ENCODE assay signal across 21 cellular contexts in the genomic region with DNA sequence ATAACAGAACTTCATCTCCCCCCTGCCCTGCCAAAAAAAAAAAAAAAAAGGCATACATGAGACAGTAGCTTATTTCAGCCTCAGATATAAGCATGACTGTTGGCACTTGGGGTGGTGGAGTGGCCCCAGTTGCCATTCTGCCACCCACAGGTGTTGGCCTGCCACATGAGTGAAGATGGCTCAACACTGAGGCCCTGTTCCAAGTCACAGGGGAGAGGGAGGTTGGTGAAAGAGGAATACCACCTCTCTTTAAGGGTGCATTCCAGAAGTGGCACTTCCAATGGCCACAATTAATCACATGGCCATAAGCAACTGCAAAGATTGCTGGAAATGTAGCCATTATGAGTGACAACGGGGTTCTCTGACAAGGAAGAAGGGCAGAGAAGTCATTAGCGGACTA.
A peak's percentile ranks its signal among the peaks of the same experiment; 100 is the strongest.
DNase-seq lines count a peak whose midpoint lies in the region; ATAC-seq and TF ChIP-seq lines count a peak whose summit lies in the region.
"Had no signal": no experiment of that assay in that cellular context is flagged by ENCODE, and none has a peak within 500 bp of the region (broad histone marks: within the 10 kb centered on the region; RNA-seq: fewer than 3 reads in every experiment).

No MANE protein-coding gene starts in this region.

- peak overlapping the region; percentile 91 for H3K27ac Mint-ChIP-seq in activated naive CD8-positive, alpha-beta T cell treated with anti-CD3 and anti-CD28 coated beads for 36 hours

- peak; percentile 15 to 22 for ATAC-seq in activated CD4-positive, CD25-positive, alpha-beta regulatory T cell treated with anti-CD3 and anti-CD28 coated beads, Interleukin-2, amount 50 U/mL, for 24 hours
- ATAC-seq in SK-N-SH treated with all-trans-retinoic acid at 6 μM for 48 hours (no peak), GM18511 (IDR thresholded peaks at IDR 0.05; ENCODE audit: unreplicated experiment) (no peak)
- ATAC-seq: HCT116, heart right ventricle had no signal

- no peak for TF ChIP-seq CTCF in brain microvascular endothelial cell (IDR thresholded peaks at IDR 0.05; ENCODE audit: low read depth, low read length, missing control alignments)

- no peak for DNase-seq in activated CD4-positive, CD25-positive, alpha-beta regulatory T cell (lab: John Stamatoyannopoulos, UW)
- peak; percentile 7 to 22 for DNase-seq in activated CD4-positive, alpha-beta T cell treated with anti-CD3 and anti-CD28 coated beads for 4 hours
- DNase-seq in activated naive CD8-positive, alpha-beta T cell treated with anti-CD3 and anti-CD28 coated beads for 36 hours: peak; percentile 10
- DNase-seq in stimulated activated CD4-positive, alpha-beta T cell treated with anti-CD3 and anti-CD28 coated beads, TNF-alpha, amount 100 ng/mL, for 48 hours (ENCODE audit: low read depth in 3 of 3): peak in 2 of 3 donors; percentile 4 to 27
- DNase-seq in brain microvascular endothelial cell: no peak
- DNase-seq: C1 segment of cervical spinal cord, caudate nucleus, heart right ventricle, islet precursor cell, mesenchymal stem cell, NCI-H1436, SIG-M5 had no signal

- in situ Hi-C loops in brain microvascular endothelial cell (cut with HindIII; ENCODE audit: low pct_ligation_motif_present, low sequenced_read_pairs): no loop called here

- H3K9me3 Mint-ChIP-seq in activated naive CD8-positive, alpha-beta T cell treated with anti-CD3 and anti-CD28 coated beads for 36 hours: no peaks in the 10 kb centered on the region
- H3K9me3 Mint-ChIP-seq: natural killer cell treated with Interleukin-12 subunit alpha and Interleukin-12 subunit beta and Interleukin-15 and Interleukin-18, amount 100 ng/mL, for 72 hours had no signal

- H3K4me3 ChIP-seq in brain microvascular endothelial cell (ENCODE audit: low read depth, low read length): no peak overlapping the region
- H3K4me3 ChIP-seq: heart right ventricle, prostate gland, smooth muscle cell, tibial nerve had no signal

- no peak overlapping the region for H3K27ac ChIP-seq in brain microvascular endothelial cell
- H3K27ac ChIP-seq: 22Rv1, heart right ventricle, prostate gland, tibial nerve had no signal

- peak overlapping the region; percentile 29 for H3K4me3 Mint-ChIP-seq in activated naive CD8-positive, alpha-beta T cell treated with anti-CD3 and anti-CD28 coated beads for 36 hours
- H3K4me3 Mint-ChIP-seq: natural killer cell treated with Interleukin-12 subunit alpha and Interleukin-12 subunit beta and Interleukin-15 and Interleukin-18, amount 100 ng/mL, for 72 hours had no signal

- no peaks in the 10 kb centered on the region for H3K36me3 Mint-ChIP-seq in activated naive CD8-positive, alpha-beta T cell treated with anti-CD3 and anti-CD28 coated beads for 36 hours
- H3K36me3 Mint-ChIP-seq: natural killer cell treated with Interleukin-12 subunit alpha and Interleukin-12 subunit beta and Interleukin-15 and Interleukin-18, amount 100 ng/mL, for 72 hours had no signal

- H3K36me3 ChIP-seq in brain microvascular endothelial cell (replicated peaks): no peaks in the 10 kb centered on the region
- H3K36me3 ChIP-seq: heart right ventricle, prostate gland, tibial nerve had no signal

- H3K27me3 ChIP-seq in brain microvascular endothelial cell (replicated peaks): no peaks in the 10 kb centered on the region
- H3K27me3 ChIP-seq: heart right ventricle, tibial nerve had no signal

- no peaks in the 10 kb centered on the region for H3K27me3 Mint-ChIP-seq in activated naive CD8-positive, alpha-beta T cell treated with anti-CD3 and anti-CD28 coated beads for 36 hours
- H3K27me3 Mint-ChIP-seq: natural killer cell treated with Interleukin-12 subunit alpha and Interleukin-12 subunit beta and Interleukin-15 and Interleukin-18, amount 100 ng/mL, for 72 hours had no signal

- H3K4me1 Mint-ChIP-seq in activated naive CD8-positive, alpha-beta T cell treated with anti-CD3 and anti-CD28 coated beads for 36 hours: peaks cover 14% of the 10 kb centered on the region

TF ChIP-seq in SK-N-SH treated with all-trans-retinoic acid at 6 μM for 48 hours, 23 proteins besides CTCF, POLR2A, EP300 and RAD21:
- TF ChIP-seq ZFP30 (CRISPR knock-in tag; IDR thresholded peaks at IDR 0.05): no peak
- TF ChIP-seq CSDC2 (CRISPR knock-in tag; IDR thresholded peaks at IDR 0.05): no peak
- TF ChIP-seq, protein P1, sequence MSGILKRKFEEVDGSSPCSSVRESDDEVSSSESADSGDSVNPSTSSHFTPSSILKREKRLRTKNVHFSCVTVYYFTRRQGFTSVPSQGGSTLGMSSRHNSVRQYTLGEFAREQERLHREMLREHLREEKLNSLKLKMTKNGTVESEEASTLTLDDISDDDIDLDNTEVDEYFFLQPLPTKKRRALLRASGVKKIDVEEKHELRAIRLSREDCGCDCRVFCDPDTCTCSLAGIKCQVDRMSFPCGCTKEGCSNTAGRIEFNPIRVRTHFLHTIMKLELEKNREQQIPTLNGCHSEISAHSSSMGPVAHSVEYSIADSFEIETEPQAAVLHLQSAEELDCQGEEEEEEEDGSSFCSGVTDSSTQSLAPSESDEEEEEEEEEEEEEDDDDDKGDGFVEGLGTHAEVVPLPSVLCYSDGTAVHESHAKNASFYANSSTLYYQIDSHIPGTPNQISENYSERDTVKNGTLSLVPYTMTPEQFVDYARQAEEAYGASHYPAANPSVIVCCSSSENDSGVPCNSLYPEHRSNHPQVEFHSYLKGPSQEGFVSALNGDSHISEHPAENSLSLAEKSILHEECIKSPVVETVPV (CRISPR knock-in tag; IDR thresholded peaks at IDR 0.05): no peak
- no peak for TF ChIP-seq PPARA (CRISPR knock-in tag; IDR thresholded peaks at IDR 0.05; ENCODE audit: borderline replicate concordance)
- TF ChIP-seq ZNF70 (CRISPR knock-in tag; IDR thresholded peaks at IDR 0.05): no peak
- TF ChIP-seq, protein P2, sequence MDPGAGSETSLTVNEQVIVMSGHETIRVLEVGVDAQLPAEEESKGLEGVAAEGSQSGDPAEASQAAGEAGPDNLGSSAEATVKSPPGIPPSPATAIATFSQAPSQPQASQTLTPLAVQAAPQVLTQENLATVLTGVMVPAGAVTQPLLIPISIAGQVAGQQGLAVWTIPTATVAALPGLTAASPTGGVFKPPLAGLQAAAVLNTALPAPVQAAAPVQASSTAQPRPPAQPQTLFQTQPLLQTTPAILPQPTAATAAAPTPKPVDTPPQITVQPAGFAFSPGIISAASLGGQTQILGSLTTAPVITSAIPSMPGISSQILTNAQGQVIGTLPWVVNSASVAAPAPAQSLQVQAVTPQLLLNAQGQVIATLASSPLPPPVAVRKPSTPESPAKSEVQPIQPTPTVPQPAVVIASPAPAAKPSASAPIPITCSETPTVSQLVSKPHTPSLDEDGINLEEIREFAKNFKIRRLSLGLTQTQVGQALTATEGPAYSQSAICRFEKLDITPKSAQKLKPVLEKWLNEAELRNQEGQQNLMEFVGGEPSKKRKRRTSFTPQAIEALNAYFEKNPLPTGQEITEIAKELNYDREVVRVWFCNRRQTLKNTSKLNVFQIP (CRISPR knock-in tag; IDR thresholded peaks at IDR 0.05; ENCODE audit: borderline replicate concordance, low read depth): no peak
- no peak for TF ChIP-seq TCF4 (CRISPR knock-in tag; IDR thresholded peaks at IDR 0.05; ENCODE audit: borderline replicate concordance)
- TF ChIP-seq, protein P3, sequence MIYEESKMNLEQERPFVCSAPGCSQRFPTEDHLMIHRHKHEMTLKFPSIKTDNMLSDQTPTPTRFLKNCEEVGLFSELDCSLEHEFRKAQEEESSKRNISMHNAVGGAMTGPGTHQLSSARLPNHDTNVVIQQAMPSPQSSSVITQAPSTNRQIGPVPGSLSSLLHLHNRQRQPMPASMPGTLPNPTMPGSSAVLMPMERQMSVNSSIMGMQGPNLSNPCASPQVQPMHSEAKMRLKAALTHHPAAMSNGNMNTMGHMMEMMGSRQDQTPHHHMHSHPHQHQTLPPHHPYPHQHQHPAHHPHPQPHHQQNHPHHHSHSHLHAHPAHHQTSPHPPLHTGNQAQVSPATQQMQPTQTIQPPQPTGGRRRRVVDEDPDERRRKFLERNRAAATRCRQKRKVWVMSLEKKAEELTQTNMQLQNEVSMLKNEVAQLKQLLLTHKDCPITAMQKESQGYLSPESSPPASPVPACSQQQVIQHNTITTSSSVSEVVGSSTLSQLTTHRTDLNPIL (CRISPR knock-in tag; IDR thresholded peaks at IDR 0.05; ENCODE audit: low read depth): no peak
- no peak for TF ChIP-seq ISL1 (CRISPR knock-in tag; IDR thresholded peaks at IDR 0.05)
- TF ChIP-seq GLIS3 (CRISPR knock-in tag; IDR thresholded peaks at IDR 0.05): no peak
- no peak for TF ChIP-seq ESRRG (CRISPR knock-in tag; IDR thresholded peaks at IDR 0.05)
- TF ChIP-seq, protein P4, sequence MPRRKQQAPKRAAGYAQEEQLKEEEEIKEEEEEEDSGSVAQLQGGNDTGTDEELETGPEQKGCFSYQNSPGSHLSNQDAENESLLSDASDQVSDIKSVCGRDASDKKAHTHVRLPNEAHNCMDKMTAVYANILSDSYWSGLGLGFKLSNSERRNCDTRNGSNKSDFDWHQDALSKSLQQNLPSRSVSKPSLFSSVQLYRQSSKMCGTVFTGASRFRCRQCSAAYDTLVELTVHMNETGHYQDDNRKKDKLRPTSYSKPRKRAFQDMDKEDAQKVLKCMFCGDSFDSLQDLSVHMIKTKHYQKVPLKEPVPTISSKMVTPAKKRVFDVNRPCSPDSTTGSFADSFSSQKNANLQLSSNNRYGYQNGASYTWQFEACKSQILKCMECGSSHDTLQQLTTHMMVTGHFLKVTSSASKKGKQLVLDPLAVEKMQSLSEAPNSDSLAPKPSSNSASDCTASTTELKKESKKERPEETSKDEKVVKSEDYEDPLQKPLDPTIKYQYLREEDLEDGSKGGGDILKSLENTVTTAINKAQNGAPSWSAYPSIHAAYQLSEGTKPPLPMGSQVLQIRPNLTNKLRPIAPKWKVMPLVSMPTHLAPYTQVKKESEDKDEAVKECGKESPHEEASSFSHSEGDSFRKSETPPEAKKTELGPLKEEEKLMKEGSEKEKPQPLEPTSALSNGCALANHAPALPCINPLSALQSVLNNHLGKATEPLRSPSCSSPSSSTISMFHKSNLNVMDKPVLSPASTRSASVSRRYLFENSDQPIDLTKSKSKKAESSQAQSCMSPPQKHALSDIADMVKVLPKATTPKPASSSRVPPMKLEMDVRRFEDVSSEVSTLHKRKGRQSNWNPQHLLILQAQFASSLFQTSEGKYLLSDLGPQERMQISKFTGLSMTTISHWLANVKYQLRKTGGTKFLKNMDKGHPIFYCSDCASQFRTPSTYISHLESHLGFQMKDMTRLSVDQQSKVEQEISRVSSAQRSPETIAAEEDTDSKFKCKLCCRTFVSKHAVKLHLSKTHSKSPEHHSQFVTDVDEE (CRISPR knock-in tag; IDR thresholded peaks at IDR 0.05): no peak
- no peak for TF ChIP-seq RARB (CRISPR knock-in tag; IDR thresholded peaks at IDR 0.05)
- TF ChIP-seq OSR1 (CRISPR knock-in tag; IDR thresholded peaks at IDR 0.05): no peak

Comparison
In these comparisons a context has a peak if more than half of its experiments do, and no peak if none do; other contexts are left out.
1. ATAC-seq: peak in activated CD4-positive, CD25-positive, alpha-beta regulatory T cell treated with anti-CD3 and anti-CD28 coated beads, Interleukin-2, amount 50 U/mL, for 24 hours (2 of 2); none in SK-N-SH treated with all-trans-retinoic acid at 6 μM for 48 hours (single experiment) and GM18511 (single experiment).
2. DNase-seq: peak in activated CD4-positive, alpha-beta T cell treated with anti-CD3 and anti-CD28 coated beads for 4 hours (2 of 2), activated naive CD8-positive, alpha-beta T cell treated with anti-CD3 and anti-CD28 coated beads for 36 hours (single experiment) and stimulated activated CD4-positive, alpha-beta T cell treated with anti-CD3 and anti-CD28 coated beads, TNF-alpha, amount 100 ng/mL, for 48 hours (2 of 3); none in activated CD4-positive, CD25-positive, alpha-beta regulatory T cell (0 of 4) and brain microvascular endothelial cell (single experiment).